ENCODE assay signal across 8 cellular contexts in genomic region chr12:48925218-48925871, GRCh38. TPM values are rescaled to one million over a fixed set of nuclear protein-coding genes. Genes with fewer than 3 reads are reported as not detected.
DNase-seq lines count a peak whose midpoint lies in the region; ATAC-seq and TF ChIP-seq lines count a peak whose summit lies in the region.

Gene FKBP11, minus strand, starts transcription at chr12:48925492. Its CDS starts 64 bp downstream, at chr12:48925428.

- H3K4me1 ChIP-seq in lower lobe of right lung: peaks cover 11% of the 10 kb centered on the region

- intact Hi-C loops in lower lobe of right lung (cut with DNase I): no loop called here

- peaks cover 23% of the 10 kb centered on the region for H3K36me3 ChIP-seq in lower lobe of right lung

- TF ChIP-seq CTCF in AG10803 (conservative IDR thresholded peaks at IDR 0.05; ENCODE audit: low read length): no peak
- no peak for TF ChIP-seq CTCF in lower lobe of right lung (IDR thresholded peaks at IDR 0.05)

- peak within 1 kb of the TSS; percentile 81 for H3K27ac ChIP-seq in lower lobe of right lung

- no peaks in the 10 kb centered on the region for H3K27me3 ChIP-seq in lower lobe of right lung (ENCODE audit: low read depth)

- H3K9me3 ChIP-seq in lower lobe of right lung: no peaks in the 10 kb centered on the region

- ATAC-seq in GM19372 (IDR thresholded peaks at IDR 0.05; ENCODE audit: low read depth, unreplicated experiment) (peak; percentile 76), lower lobe of right lung (peak; percentile 93 to 95)

- H3K4me3 ChIP-seq in AG10803 (ENCODE audit: low read length): peak within 1 kb of the TSS; percentile 95
- H3K4me3 ChIP-seq in lower lobe of right lung: peak within 1 kb of the TSS; percentile 95

- DNase-seq in AG10803 (ENCODE audit: low read depth) (peak; percentile 47), HT-29 (ENCODE audit: low spot score) (peak; percentile 43), dermis microvascular lymphatic vessel endothelial cell (ENCODE audit: low read depth in 2 of 2) (peak; percentile 23 to 75), lower lobe of right lung (peak; percentile 74), UCSD-AML1 (lab: John Stamatoyannopoulos, UW; ENCODE audit: unreplicated experiment) (no peak)
- peak; percentile 78 for DNase-seq in activated CD4-positive, alpha-beta T cell treated with anti-CD3 and anti-CD28 coated beads for 48 hours
- DNase-seq in stimulated activated CD8-positive, alpha-beta memory T cell treated with anti-CD3 and anti-CD28 coated beads, Interleukin-12 subunit alpha, Interleukin-12 subunit beta, amount 100 ng/mL, for 24 hours (ENCODE audit: extremely low read depth): peak; percentile 67

RNA-seq across cellular contexts. Expression of gene FKBP11, which starts in this region (rescaled TPM):
- total RNA-seq in HT-29 (2014; rRNA removed; shearing (Covaris generic)): 16.5 and 19.1 TPM in 2 replicates
- 9.9 and 12.3 TPM in 2 replicates for total RNA-seq in dermis microvascular lymphatic vessel endothelial cell
- 24.9 TPM for total RNA-seq in lower lobe of right lung
